In genomic region chr13:27130223-27131015, GRCh38 we compare ENCODE assay signal across 9 cellular contexts. TPM values are rescaled to one million over a fixed set of nuclear protein-coding genes. Genes with fewer than 3 reads are reported as not detected.
DNase-seq lines count a peak whose midpoint lies in the region; TF ChIP-seq lines count a peak whose summit lies in the region.
"Had no signal": no experiment of that assay in that cellular context is flagged by ENCODE, and none has a peak within 500 bp of the region (broad histone marks: within the 10 kb centered on the region; RNA-seq: fewer than 3 reads in every experiment).

No MANE protein-coding gene starts in this region.

- 52 to 53% methylated on average over 7 of the region's 7 CpGs for WGBS in esophagus squamous epithelium, 2 donors

- TF ChIP-seq POLR2A in esophagus squamous epithelium (IDR thresholded peaks at IDR 0.05), result no peak

- H3K36me3 ChIP-seq in esophagus squamous epithelium, result no peaks in the 10 kb centered on the region

- peak overlapping the region in 3 of 4 donors; percentile 62 to 72 (median 67) for H3K27ac ChIP-seq in esophagus squamous epithelium

- H3K9me3 ChIP-seq in esophagus squamous epithelium, result peaks cover 0 to 11% (median 6%) of the 10 kb centered on the region in 3 donors

- peaks cover 5 to 77% (median 40%) of the 10 kb centered on the region in 3 donors for H3K4me1 ChIP-seq in esophagus squamous epithelium

- H3K27me3 ChIP-seq in esophagus squamous epithelium, result no peaks in the 10 kb centered on the region

- TF ChIP-seq CTCF in esophagus squamous epithelium (IDR thresholded peaks at IDR 0.05), result no peak

- intact Hi-C loops in esophagus squamous epithelium (cut with DNase I), result no loop called here

- no peak overlapping the region for H3K4me3 ChIP-seq in esophagus squamous epithelium

- DNase-seq in HCEC 1CT (peak; percentile 55), SKM-1 treated with dmso at 0.1 percent for 144 hours (lab: John Stamatoyannopoulos, UW; ENCODE audit: unreplicated experiment) (peak; percentile 43), esophagus squamous epithelium (lab: John Stamatoyannopoulos, UW) (no peak), renal cortical epithelial cell (ENCODE audit: low read depth) (peak; percentile 57), HT-29 (ENCODE audit: low spot score) (no peak), Ammon's horn (ENCODE audit: low spot score) (no peak), pons (ENCODE audit: low spot score) (no peak)
- DNase-seq in activated effector memory CD4-positive, alpha-beta T cell treated with Interleukin-2 at 50 U/mL for 16 hours, result no peak
- DNase-seq: occipital lobe had no signal

RNA-seq across cellular contexts. Expression of gene USP12, which starts 41.2 kb away (rescaled TPM):
- total RNA-seq in esophagus squamous epithelium (10 to 100 TPM in 3 of 4 donors, 1 to 10 TPM in 1; 3.9 to 31.7 (median 13.6) TPM), renal cortical epithelial cell (41.7 and 56.8 TPM in 2 replicates)
- total RNA-seq in HT-29 (2014; rRNA removed; shearing (Covaris generic)), result 18.7 and 19.4 TPM in 2 replicates

Comparison
In these comparisons a context has a peak if more than half of its experiments do, and no peak if none do; other contexts are left out.
1. DNase-seq: peak in HCEC 1CT (single experiment), SKM-1 treated with dmso at 0.1 percent for 144 hours (single experiment) and renal cortical epithelial cell (single experiment); none in esophagus squamous epithelium (single experiment), HT-29 (single experiment), activated effector memory CD4-positive, alpha-beta T cell treated with Interleukin-2 at 50 U/mL for 16 hours (single experiment), Ammon's horn (single experiment) and pons (single experiment).